ENCODE assay signal across 13 cellular contexts in the genomic region with DNA sequence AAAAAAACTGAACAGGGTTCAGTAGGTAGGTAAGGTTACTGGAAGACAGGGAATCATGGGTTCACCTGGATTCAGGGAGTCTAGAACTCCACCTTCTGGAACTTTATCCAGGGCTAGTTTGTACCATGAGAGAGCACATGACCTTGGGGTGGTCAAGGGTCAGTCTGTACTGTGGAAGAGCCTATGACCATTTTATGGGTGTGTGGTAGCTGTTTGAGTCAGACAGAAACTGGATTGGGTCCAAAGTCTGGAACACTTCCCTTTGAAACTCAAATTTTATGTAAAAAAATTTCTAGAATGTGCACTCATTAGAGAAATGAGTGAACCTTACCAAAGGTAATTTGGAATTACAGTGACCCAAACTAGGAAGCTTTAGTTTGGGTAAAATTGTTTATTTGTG.
DNase-seq lines count a peak whose midpoint lies in the region; ATAC-seq and TF ChIP-seq lines count a peak whose summit lies in the region.
"Had no signal": no experiment of that assay in that cellular context is flagged by ENCODE, and none has a peak within 500 bp of the region (broad histone marks: within the 10 kb centered on the region; RNA-seq: fewer than 3 reads in every experiment).

No MANE protein-coding gene starts in this region.

- H3K4me1 ChIP-seq in GM23248 (ENCODE audit: insufficient read depth), result peaks cover 36% of the 10 kb centered on the region
- no peaks in the 10 kb centered on the region for H3K4me1 ChIP-seq in hepatocyte (ENCODE audit: insufficient read depth)
- H3K4me1 ChIP-seq in BE2C, result no peaks in the 10 kb centered on the region; the same call in 1 of the 2 replicates

- in situ Hi-C loops in GM23248 (cut with MboI), result no loop called here

- DNase-seq in ELR (ENCODE audit: low read depth) (peak; percentile 52), GM23248 (peak; percentile 64), MG63 (peak; percentile 16), hepatocyte (ENCODE audit: low spot score) (peak; percentile 83), T1000 (lab: John Stamatoyannopoulos, UW) (no peak), BE2C (no peak), NCI-H1436 (lab: John Stamatoyannopoulos, UW) (no peak)
- DNase-seq in stimulated activated naive CD8-positive, alpha-beta T cell treated with anti-CD3 and anti-CD28 coated beads, Interleukin-15, amount 100 ng/mL, for 72 hours, result no peak
- DNase-seq: activated T-cell treated with anti-CD3 and anti-CD28 coated beads, Interleukin-2, amount 50 U/mL, for 72 hours; C1 segment of cervical spinal cord; cortex of kidney; NCI-H2171 treated with DMSO at 0.1 percent for 48 hours; nucleus accumbens had no signal

- H3K36me3 ChIP-seq in GM23248 (ENCODE audit: low read depth) (no peaks in the 10 kb centered on the region), MG63 (no peaks in the 10 kb centered on the region), hepatocyte (replicated peaks; ENCODE audit: insufficient read depth, low read depth) (no peaks in the 10 kb centered on the region), BE2C (no peaks in the 10 kb centered on the region)

- H3K9me3 ChIP-seq in GM23248 (ENCODE audit: low read depth) (no peaks in the 10 kb centered on the region), MG63 (no peaks in the 10 kb centered on the region), hepatocyte (ENCODE audit: low read depth) (no peaks in the 10 kb centered on the region), BE2C (no peaks in the 10 kb centered on the region)

- H3K9me2 ChIP-seq in GM23248 (ENCODE audit: insufficient read depth), result no peaks in the 10 kb centered on the region
- no peaks in the 10 kb centered on the region for H3K9me2 ChIP-seq in hepatocyte (replicated peaks; ENCODE audit: insufficient read depth)

- H3K4me2 ChIP-seq in GM23248 (ENCODE audit: unreplicated experiment), result no peak overlapping the region
- no peak overlapping the region for H3K4me2 ChIP-seq in hepatocyte

- H3K9ac ChIP-seq in GM23248, result no peak overlapping the region

- H3K79me2 ChIP-seq in GM23248 (ENCODE audit: insufficient read depth), result no peaks in the 10 kb centered on the region
- H3K79me2 ChIP-seq in hepatocyte, result no peaks in the 10 kb centered on the region

- peaks cover 0 to 4% of the 10 kb centered on the region in 2 donors for H3K9me3 Mint-ChIP-seq in stimulated activated naive CD8-positive, alpha-beta T cell treated with anti-CD3 and anti-CD28 coated beads, Interleukin-15, amount 100 ng/mL, for 72 hours

- H3K27ac Mint-ChIP-seq in stimulated activated naive CD8-positive, alpha-beta T cell treated with anti-CD3 and anti-CD28 coated beads, Interleukin-15, amount 100 ng/mL, for 72 hours, result no peak overlapping the region
- H3K27ac Mint-ChIP-seq: activated T-cell treated with anti-CD3 and anti-CD28 coated beads, Interleukin-2, amount 50 U/mL, for 72 hours had no signal

- no peak for ATAC-seq in stimulated activated naive CD8-positive, alpha-beta T cell treated with anti-CD3 and anti-CD28 coated beads, Interleukin-15, amount 100 ng/mL, for 72 hours
- ATAC-seq: activated T-cell treated with anti-CD3 and anti-CD28 coated beads, Interleukin-2, amount 50 U/mL, for 72 hours had no signal

- H3K27ac ChIP-seq in GM23248 (no peak overlapping the region), hepatocyte (peak overlapping the region; percentile 67)

- no peak overlapping the region for H3K4me3 Mint-ChIP-seq in stimulated activated naive CD8-positive, alpha-beta T cell treated with anti-CD3 and anti-CD28 coated beads, Interleukin-15, amount 100 ng/mL, for 72 hours
- H3K4me3 Mint-ChIP-seq: activated T-cell treated with anti-CD3 and anti-CD28 coated beads, Interleukin-2, amount 50 U/mL, for 72 hours had no signal

- no peak for TF ChIP-seq CTCF in hepatocyte (IDR thresholded peaks at IDR 0.05; ENCODE audit: poor library complexity)
- TF ChIP-seq CTCF in BE2C (IDR thresholded peaks at IDR 0.05; ENCODE audit: low read depth, low read length), result no peak

- no peaks in the 10 kb centered on the region for H3K4me1 Mint-ChIP-seq in stimulated activated naive CD8-positive, alpha-beta T cell treated with anti-CD3 and anti-CD28 coated beads, Interleukin-15, amount 100 ng/mL, for 72 hours

- no peaks in the 10 kb centered on the region for H3K27me3 ChIP-seq in GM23248 (replicated peaks; ENCODE audit: insufficient read depth)
- H3K27me3 ChIP-seq in MG63, result no peaks in the 10 kb centered on the region
- H3K27me3 ChIP-seq in hepatocyte, result no peaks in the 10 kb centered on the region
- H3K27me3 ChIP-seq in BE2C, result no peaks in the 10 kb centered on the region

- H2AFZ ChIP-seq in GM23248 (peak overlapping the region; percentile 47), hepatocyte (no peak overlapping the region)

- H3K4me3 ChIP-seq in GM23248, result no peak overlapping the region
- no peak overlapping the region for H3K4me3 ChIP-seq in MG63
- no peak overlapping the region for H3K4me3 ChIP-seq in hepatocyte
- H3K4me3 ChIP-seq in BE2C (ENCODE audit: low read depth, low read length), result no peak overlapping the region

- peaks cover 14% of the 10 kb centered on the region for H3F3A ChIP-seq in GM23248 (ENCODE audit: insufficient read depth)

- H3K27me3 Mint-ChIP-seq in stimulated activated naive CD8-positive, alpha-beta T cell treated with anti-CD3 and anti-CD28 coated beads, Interleukin-15, amount 100 ng/mL, for 72 hours, result no peaks in the 10 kb centered on the region

- H4K20me1 ChIP-seq in GM23248 (ENCODE audit: insufficient read depth) (no peaks in the 10 kb centered on the region), hepatocyte (ENCODE audit: insufficient read depth, poor library complexity, severe bottlenecking) (no peaks in the 10 kb centered on the region)

Comparison
In these comparisons a context has a peak if more than half of its experiments do, and no peak if none do; other contexts are left out.
1. DNase-seq: peak in ELR (single experiment), GM23248 (single experiment), MG63 (single experiment) and hepatocyte (single experiment); none in T1000 (single experiment), stimulated activated naive CD8-positive, alpha-beta T cell treated with anti-CD3 and anti-CD28 coated beads, Interleukin-15, amount 100 ng/mL, for 72 hours (0 of 2), BE2C (single experiment) and NCI-H1436 (single experiment).